In genomic region chr12:50166776-50167025, GRCh38 we compare ENCODE assay signal across 8 cellular contexts. TPM values are rescaled to one million over a fixed set of nuclear protein-coding genes. Genes with fewer than 3 reads are reported as not detected.
DNase-seq lines count a peak whose midpoint lies in the region; ATAC-seq and TF ChIP-seq lines count a peak whose summit lies in the region.

No MANE protein-coding gene starts in this region.

- CTCF ChIA-PET in CD8-positive, alpha-beta memory T cell (lab: Charles Lee), result interaction anchor here (0.9 to 4.8 kb wide), 7 partner anchors 9 to 97 kb away, joined by 3 to 38 read pairs (median 4); partner anchors contain the start of genes COX14 and SMARCD1
- CTCF ChIA-PET in GM10248 (lab: Yijun Ruan, JAX), result interaction anchor here (0.8 to 3.9 kb wide), 15 partner anchors 9 to 199 kb away, joined by 3 to 37 read pairs (median 5); partner anchors contain the start of genes COX14 and SMARCD1

- H3K36me3 Mint-ChIP-seq in CD8-positive, alpha-beta memory T cell, result peaks cover 0 to 11% (median 0%) of the 10 kb centered on the region in 3 donors

- WGBS in smooth muscle cell (ENCODE audit: low lambda C conversion rate), result 0% methylated on average over 4 of the region's 10 CpGs

- TF ChIP-seq CTCF in left ventricle myocardium inferior (IDR thresholded peaks at IDR 0.05; ENCODE audit: borderline replicate concordance), result no peak
- TF ChIP-seq CTCF in smooth muscle cell (IDR thresholded peaks at IDR 0.05; ENCODE audit: borderline replicate concordance, insufficient read depth, poor library complexity, severe bottlenecking), result no peak
- TF ChIP-seq CTCF in GM13977 (IDR thresholded peaks at IDR 0.05; ENCODE audit: extremely low read depth, insufficient read depth, missing control alignments), result no peak
- TF ChIP-seq CTCF in GM10248 (IDR thresholded peaks at IDR 0.05; ENCODE audit: control extremely low read depth, extremely low read depth, low read depth, missing control alignments), result no peak

- H3K79me2 ChIP-seq in smooth muscle cell (ENCODE audit: low read depth), result peaks cover 54% of the 10 kb centered on the region

- peak overlapping the region; percentile 87 to 98 (median 96) for H3K27ac Mint-ChIP-seq in CD8-positive, alpha-beta memory T cell

- H3K27ac ChIP-seq in CD8-positive, alpha-beta memory T cell (ENCODE audit: low read depth, low read length), result peak overlapping the region; percentile 88
- H3K27ac ChIP-seq in left ventricle myocardium inferior (replicated peaks), result peak overlapping the region; percentile 93
- peak overlapping the region; percentile 97 for H3K27ac ChIP-seq in smooth muscle cell (ENCODE audit: low read depth)

- H3K4me2 ChIP-seq in smooth muscle cell, result peak overlapping the region; percentile 85

- peaks cover 14% of the 10 kb centered on the region for H3F3A ChIP-seq in smooth muscle cell (ENCODE audit: low read depth)

- POLR2A ChIA-PET in CD8-positive, alpha-beta memory T cell (lab: Charles Lee), result interaction anchor here (0.7 to 3.0 kb wide), 6 partner anchors 21 to 1485 kb away, joined by 3 to 50 read pairs (median 4); partner anchors contain the start of genes COX14, KANSL2 and SMARCD1
- POLR2A ChIA-PET in GM10248 (lab: Yijun Ruan, JAX), result interaction anchor here (0.5 to 1.8 kb wide), 4 partner anchors 55 to 932 kb away, joined by 3 to 6 read pairs (median 4); partner anchors contain the start of genes COX14 and CSRNP2

- H3K9me3 Mint-ChIP-seq in CD8-positive, alpha-beta memory T cell, result no peaks in the 10 kb centered on the region

- peaks cover 21 to 39% (median 32%) of the 10 kb centered on the region in 3 donors for H3K4me1 Mint-ChIP-seq in CD8-positive, alpha-beta memory T cell

- H3K27me3 Mint-ChIP-seq in CD8-positive, alpha-beta memory T cell, result no peaks in the 10 kb centered on the region

- peak in 3 of 5 donors; percentile 26 to 66 (median 35) for DNase-seq in CD8-positive, alpha-beta memory T cell
- DNase-seq in activated T-cell treated with anti-CD3 and anti-CD28 coated beads, Interleukin-2, amount 50 U/mL, for 48 hours, result peak; percentile 77 to 84
- DNase-seq in left ventricle myocardium inferior (peak; percentile 32), smooth muscle cell (lab: John Stamatoyannopoulos, UW; ENCODE audit: unreplicated experiment) (peak; percentile 50), GM13977 (ENCODE audit: low spot score) (no peak), GM10248 (ENCODE audit: extremely low spot score) (no peak), NAMALWA (ENCODE audit: low spot score) (no peak)

- intact Hi-C loops in left ventricle myocardium inferior (cut with micrococcal nuclease), result no loop called here

- in situ Hi-C loops in GM13977 (cut with MboI; ENCODE audit: low pct_unique_long_range_greater_than_20kb, low sequenced_read_pairs, unreplicated experiment), result loop anchor here (10.0 kb wide), 1 partner anchor 92 kb away; no protein-coding TSS in a partner anchor

- H3K27me3 ChIP-seq in CD8-positive, alpha-beta memory T cell (ENCODE audit: insufficient read depth, low read length, poor library complexity, severe bottlenecking), result no peaks in the 10 kb centered on the region
- no peaks in the 10 kb centered on the region for H3K27me3 ChIP-seq in left ventricle myocardium inferior (ENCODE audit: low read depth)
- H3K27me3 ChIP-seq in smooth muscle cell (ENCODE audit: low read depth), result no peaks in the 10 kb centered on the region

- peaks cover 25% of the 10 kb centered on the region for H3K4me1 ChIP-seq in CD8-positive, alpha-beta memory T cell (ENCODE audit: insufficient read depth, low read length)
- peaks cover 29% of the 10 kb centered on the region for H3K4me1 ChIP-seq in left ventricle myocardium inferior
- peaks cover 8% of the 10 kb centered on the region for H3K4me1 ChIP-seq in smooth muscle cell (ENCODE audit: low read depth)

- no peak overlapping the region for H2AFZ ChIP-seq in smooth muscle cell (ENCODE audit: low read depth)

- H4K20me1 ChIP-seq in smooth muscle cell (ENCODE audit: low read depth), result peaks cover 41% of the 10 kb centered on the region

- no peaks in the 10 kb centered on the region for H3K9me3 ChIP-seq in CD8-positive, alpha-beta memory T cell (ENCODE audit: low read length)
- no peaks in the 10 kb centered on the region for H3K9me3 ChIP-seq in left ventricle myocardium inferior (replicated peaks)
- H3K9me3 ChIP-seq in smooth muscle cell (replicated peaks; ENCODE audit: low read depth), result no peaks in the 10 kb centered on the region

- H3K36me3 ChIP-seq in CD8-positive, alpha-beta memory T cell (ENCODE audit: insufficient read depth, low read length), result no peaks in the 10 kb centered on the region
- H3K36me3 ChIP-seq in left ventricle myocardium inferior (no peaks in the 10 kb centered on the region), smooth muscle cell (ENCODE audit: low read depth) (no peaks in the 10 kb centered on the region)

- peak overlapping the region; percentile 97 for H3K9ac ChIP-seq in smooth muscle cell (ENCODE audit: low read depth)

- peak; percentile 39 for ATAC-seq in HG03159 (IDR thresholded peaks at IDR 0.05; ENCODE audit: unreplicated experiment)

- H3K4me3 Mint-ChIP-seq in CD8-positive, alpha-beta memory T cell, result peak overlapping the region; percentile 87 to 97 (median 95)

- peak overlapping the region; percentile 90 for H3K4me3 ChIP-seq in CD8-positive, alpha-beta memory T cell (ENCODE audit: low read length)
- H3K4me3 ChIP-seq in left ventricle myocardium inferior, result peak overlapping the region; percentile 98
- H3K4me3 ChIP-seq in smooth muscle cell, result peak overlapping the region; percentile 99

RNA-seq across cellular contexts. Expression of gene CERS5, which starts 0.5 kb away (rescaled TPM):
- total RNA-seq in CD8-positive, alpha-beta memory T cell, result 10 to 100 TPM; 55.4 to 62.1 TPM
- polyA plus RNA-seq in CD8-positive, alpha-beta memory T cell, result 47.4 TPM
- 7.6 TPM for total RNA-seq in left ventricle myocardium inferior
- total RNA-seq in smooth muscle cell, result 53.5 and 58.1 TPM in 2 replicates
- 95.7 and 102 TPM in 2 replicates for polyA plus RNA-seq in smooth muscle cell

RNA-seq across cellular contexts. Expression of gene COX14, which starts 54.7 kb away (rescaled TPM):
- total RNA-seq in CD8-positive, alpha-beta memory T cell, result 10 to 100 TPM; 58.7 to 59.2 TPM
- polyA plus RNA-seq in CD8-positive, alpha-beta memory T cell, result 250 TPM
- total RNA-seq in left ventricle myocardium inferior, result 195 TPM
- 14.7 and 18.6 TPM in 2 replicates for total RNA-seq in smooth muscle cell
- 67.9 and 71.3 TPM in 2 replicates for polyA plus RNA-seq in smooth muscle cell

Comparison
In these comparisons a context has a peak if more than half of its experiments do, and no peak if none do; other contexts are left out.
1. DNase-seq: peak in CD8-positive, alpha-beta memory T cell (3 of 5), activated T-cell treated with anti-CD3 and anti-CD28 coated beads, Interleukin-2, amount 50 U/mL, for 48 hours (2 of 2), left ventricle myocardium inferior (single experiment) and smooth muscle cell (single experiment); none in GM13977 (single experiment), GM10248 (single experiment) and NAMALWA (single experiment).
2. Peak in every context shown above with its lines, with median percentiles within 50 percentile points of each other: H3K27ac ChIP-seq and H3K4me3 ChIP-seq.